Comparison of ENCODE assay signal across 31 cellular contexts in genomic region chr1:107110346-107110745, GRCh38. TPM values are rescaled to one million over a fixed set of nuclear protein-coding genes. Genes with fewer than 3 reads are reported as not detected.
DNase-seq lines count a peak whose midpoint lies in the region; ATAC-seq, FAIRE-seq and TF ChIP-seq lines count a peak whose summit lies in the region.
"Had no signal": no experiment of that assay in that cellular context is flagged by ENCODE, and none has a peak within 500 bp of the region (broad histone marks: within the 10 kb centered on the region; RNA-seq: fewer than 3 reads in every experiment).

No MANE protein-coding gene starts in this region.

- no peaks in the 10 kb centered on the region for H3F3A ChIP-seq in neural progenitor cell (ENCODE audit: low read depth)

- DNase-seq in AG09309 (ENCODE audit: low read depth) = peak; percentile 16
- DNase-seq in WTC11 (ENCODE audit: low spot score) = no peak
- peak; percentile 12 for DNase-seq in fibroblast of mammary gland (ENCODE audit: low read depth)
- DNase-seq in neural progenitor cell (ENCODE audit: low spot score) = no peak
- no peak for DNase-seq in C1 segment of cervical spinal cord (lab: John Stamatoyannopoulos, UW)
- DNase-seq in left colon = no peak
- no peak for DNase-seq in kidney
- DNase-seq: 8988T; activated CD4-positive, alpha-beta T cell treated with anti-CD3 and anti-CD28 coated beads for 36 hours; activated T-cell treated with anti-CD3 and anti-CD28 coated beads, Interleukin-2, amount 50 U/mL, for 24 hours; DMS53; GF-D8; heart left ventricle; mesendoderm; naive B cell; NCI-H1048; NCI-H187; NCI-H69; posterior cingulate gyrus; sigmoid colon; stimulated activated naive CD8-positive, alpha-beta T cell treated with anti-CD3 and anti-CD28 coated beads, Interleukin-15, amount 100 ng/mL, for 72 hours; transverse colon had no signal

- intact Hi-C loops in left colon (cut with DNase I, micrococcal nuclease) (no loop called here), kidney (cut with DNase I) (no loop called here)

- no peak overlapping the region for H3K9ac ChIP-seq in neural progenitor cell
- H3K9ac ChIP-seq in kidney (ENCODE audit: low read length in 2 of 2) = no peak overlapping the region

- peaks cover 11% of the 10 kb centered on the region for H3K4me1 Mint-ChIP-seq in WTC11
- peaks cover 14% of the 10 kb centered on the region for H3K4me1 Mint-ChIP-seq in neural progenitor cell
- H3K4me1 Mint-ChIP-seq: activated CD4-positive, alpha-beta T cell treated with anti-CD3 and anti-CD28 coated beads for 36 hours; B cell; stimulated activated naive CD8-positive, alpha-beta T cell treated with anti-CD3 and anti-CD28 coated beads, Interleukin-15, amount 100 ng/mL, for 72 hours had no signal

- H3K27me3 ChIP-seq in neural progenitor cell = no peaks in the 10 kb centered on the region
- H3K27me3 ChIP-seq: esophagus muscularis mucosa, heart left ventricle, sigmoid colon, transverse colon had no signal

- POLR2A ChIA-PET in WTC11 (lab: Charles Lee) = no interaction called here

- H3K4me3 ChIP-seq in AG09309 (ENCODE audit: control insufficient read depth, low read depth, low read length) (no peak overlapping the region), fibroblast of mammary gland (ENCODE audit: control insufficient read depth, low read depth, low read length) (no peak overlapping the region), neural progenitor cell (no peak overlapping the region), kidney (ENCODE audit: low read length in 2 of 2) (no peak overlapping the region)
- H3K4me3 ChIP-seq: coronary artery, esophagus muscularis mucosa, heart left ventricle, sigmoid colon, transverse colon had no signal

- CTCF ChIA-PET in WTC11 (lab: Charles Lee) = interaction anchor here (0.9 kb wide), 1 partner anchor 10 kb away, joined by 3 read pairs; no protein-coding TSS in a partner anchor

- no peaks in the 10 kb centered on the region for H3K27me3 Mint-ChIP-seq in WTC11 (ENCODE audit: low read depth)
- H3K27me3 Mint-ChIP-seq in neural progenitor cell (ENCODE audit: insufficient read depth, low read depth) = no peaks in the 10 kb centered on the region
- H3K27me3 Mint-ChIP-seq: activated CD4-positive, alpha-beta T cell treated with anti-CD3 and anti-CD28 coated beads for 36 hours had no signal

- H3K27ac ChIP-seq in neural progenitor cell (no peak overlapping the region), kidney (ENCODE audit: low read depth in 2 of 2, low read length in 2 of 2) (no peak overlapping the region)
- H3K27ac ChIP-seq: coronary artery, esophagus muscularis mucosa, heart left ventricle, HL-60, sigmoid colon, transverse colon had no signal

- H3K4me2 ChIP-seq in neural progenitor cell = peak overlapping the region; percentile 42

- H3K9me3 ChIP-seq in neural progenitor cell (ENCODE audit: low read depth) (no peaks in the 10 kb centered on the region), kidney (ENCODE audit: control insufficient read depth in 1 of 2, low read length in 2 of 2) (no peaks in the 10 kb centered on the region)
- H3K9me3 ChIP-seq: esophagus muscularis mucosa, heart left ventricle, sigmoid colon, transverse colon had no signal

- H3K4me1 ChIP-seq in neural progenitor cell = peaks cover 12% of the 10 kb centered on the region
- H3K4me1 ChIP-seq in kidney (ENCODE audit: control insufficient read depth in 1 of 2, insufficient read depth in 1 of 2, low read depth in 1 of 2, low read length in 2 of 2) = no peaks in the 10 kb centered on the region
- H3K4me1 ChIP-seq: esophagus muscularis mucosa, heart left ventricle, sigmoid colon, transverse colon had no signal

- no peak for ATAC-seq in WTC11
- ATAC-seq in HG03108 (IDR thresholded peaks at IDR 0.05; ENCODE audit: unreplicated experiment) = no peak
- no peak for ATAC-seq in left colon
- ATAC-seq: activated CD4-positive, alpha-beta T cell treated with anti-CD3 and anti-CD28 coated beads for 36 hours; heart left ventricle; stimulated activated naive CD8-positive, alpha-beta T cell treated with anti-CD3 and anti-CD28 coated beads, Interleukin-15, amount 100 ng/mL, for 72 hours had no signal

- H3K4me3 Mint-ChIP-seq in WTC11 (no peak overlapping the region), neural progenitor cell (no peak overlapping the region)
- H3K4me3 Mint-ChIP-seq: activated CD4-positive, alpha-beta T cell treated with anti-CD3 and anti-CD28 coated beads for 36 hours; activated T-cell treated with anti-CD3 and anti-CD28 coated beads, Interleukin-2, amount 50 U/mL, for 24 hours; B cell; naive B cell; stimulated activated naive CD8-positive, alpha-beta T cell treated with anti-CD3 and anti-CD28 coated beads, Interleukin-15, amount 100 ng/mL, for 72 hours; T-helper 1 cell treated with Interleukin-12 subunit alpha and Interleukin-12 subunit beta and Interleukin-4 antibody, amounts not matched to agents 30 μg/mL and 1 μg/mL, for 36 hours had no signal

- no peaks in the 10 kb centered on the region for H3K79me2 ChIP-seq in neural progenitor cell (ENCODE audit: low read depth)

- TF ChIP-seq CTCF in AG09309 (IDR thresholded peaks at IDR 0.05; ENCODE audit: control insufficient read depth, insufficient read depth, low read depth, low read length, missing control alignments) (no peak), WTC11 (IDR thresholded peaks at IDR 0.05) (no peak), fibroblast of mammary gland (conservative IDR thresholded peaks at IDR 0.05; ENCODE audit: control insufficient read depth, insufficient read depth, low read depth, low read length) (no peak), neural progenitor cell (IDR thresholded peaks at IDR 0.05) (no peak), kidney (IDR thresholded peaks at IDR 0.05; ENCODE audit: borderline replicate concordance, extremely low read depth, insufficient read depth) (no peak)

- FAIRE-seq in kidney (lab: Jason Lieb, UNC) = no peak
- FAIRE-seq: bronchial epithelial cell had no signal

- H2AFZ ChIP-seq in neural progenitor cell (replicated peaks) = no peak overlapping the region

- H3K36me3 ChIP-seq in neural progenitor cell = no peaks in the 10 kb centered on the region
- no peaks in the 10 kb centered on the region for H3K36me3 ChIP-seq in kidney (ENCODE audit: control insufficient read depth in 1 of 2, insufficient read depth in 2 of 2, low read length in 2 of 2)
- H3K36me3 ChIP-seq: esophagus muscularis mucosa, heart left ventricle, sigmoid colon, transverse colon had no signal

- peak overlapping the region; percentile 66 for H3K27ac Mint-ChIP-seq in WTC11
- H3K27ac Mint-ChIP-seq in neural progenitor cell = no peak overlapping the region
- H3K27ac Mint-ChIP-seq: activated CD4-positive, alpha-beta T cell treated with anti-CD3 and anti-CD28 coated beads for 36 hours; activated T-cell treated with anti-CD3 and anti-CD28 coated beads, Interleukin-2, amount 50 U/mL, for 24 hours; B cell; naive B cell; stimulated activated naive CD8-positive, alpha-beta T cell treated with anti-CD3 and anti-CD28 coated beads, Interleukin-15, amount 100 ng/mL, for 72 hours; T-helper 1 cell treated with Interleukin-12 subunit alpha and Interleukin-12 subunit beta and Interleukin-4 antibody, amounts not matched to agents 30 μg/mL and 1 μg/mL, for 36 hours had no signal

- H3K9me3 Mint-ChIP-seq in WTC11 (peaks cover 7% of the 10 kb centered on the region; the same call in 1 of the 2 replicates), neural progenitor cell (no peaks in the 10 kb centered on the region)
- H3K9me3 Mint-ChIP-seq: activated T-cell treated with anti-CD3 and anti-CD28 coated beads, Interleukin-2, amount 50 U/mL, for 24 hours; naive B cell; stimulated activated naive CD8-positive, alpha-beta T cell treated with anti-CD3 and anti-CD28 coated beads, Interleukin-15, amount 100 ng/mL, for 72 hours; T-helper 1 cell treated with Interleukin-12 subunit alpha and Interleukin-12 subunit beta and Interleukin-4 antibody, amounts not matched to agents 30 μg/mL and 1 μg/mL, for 36 hours had no signal

- H3K36me3 Mint-ChIP-seq in WTC11 (no peaks in the 10 kb centered on the region), neural progenitor cell (no peaks in the 10 kb centered on the region)
- H3K36me3 Mint-ChIP-seq: naive B cell had no signal

- no peaks in the 10 kb centered on the region for H4K20me1 ChIP-seq in neural progenitor cell (ENCODE audit: low read depth)

TF ChIP-seq in WTC11, 78 proteins besides CTCF, POLR2A, EP300 and RAD21:
- TF ChIP-seq STAT6 (CRISPR knock-in tag; conservative IDR thresholded peaks at IDR 0.05; ENCODE audit: low read depth) (no peak), ZBTB21 (CRISPR knock-in tag; IDR thresholded peaks at IDR 0.05; ENCODE audit: borderline replicate concordance) (no peak), TCF7 (CRISPR knock-in tag; IDR thresholded peaks at IDR 0.05; ENCODE audit: low read depth) (no peak)
TF ChIP-seq in WTC11: peak in this region for 0.

RNA-seq across cellular contexts. Expression of gene NTNG1, which starts 30.5 kb away (rescaled TPM):
- total RNA-seq in WTC11 (2021) (0.98 to 2.3 TPM (median 1.2 TPM) in 3 replicates), neural progenitor cell (ENCODE audit: low replicate concordance) (0.62 and 0.79 TPM in 2 replicates), left colon (1 to 10 TPM in 1 of 2 donors, under 1 TPM in 1; 0.09 to 1.2 TPM), kidney (2.8 TPM)
- 7.7 TPM for polyA plus RNA-seq in kidney (ENCODE audit: insufficient read depth, low read depth, low replicate concordance)
- total RNA-seq: RPMI7951, SK-MEL-5 had no signal
- polyA plus RNA-seq: heart left ventricle had no signal

RNA-seq across cellular contexts. Expression of gene PRMT6, which starts 53.9 kb away (rescaled TPM):
- 30.7 to 35.3 TPM (median 31.1 TPM) in 3 replicates for total RNA-seq in WTC11 (2021)
- 33.1 and 40.3 TPM in 2 replicates for total RNA-seq in neural progenitor cell (ENCODE audit: low replicate concordance)
- 10 to 100 TPM in 1 of 2 donors, 1 to 10 TPM in 1; 8.9 to 13.4 TPM for total RNA-seq in left colon
- 19.3 TPM for total RNA-seq in kidney
- polyA plus RNA-seq in kidney (ENCODE audit: insufficient read depth, low read depth, low replicate concordance) = 16.9 TPM

Comparison
In these comparisons a context has a peak if more than half of its experiments do, and no peak if none do; other contexts are left out.
1. DNase-seq: peak in AG09309 (single experiment) and fibroblast of mammary gland (single experiment); none in WTC11 (single experiment), neural progenitor cell (single experiment), C1 segment of cervical spinal cord (0 of 14), left colon (0 of 2) and kidney (single experiment).